In genomic region chr1:168640184-168640583, GRCh38 we compare ENCODE assay signal across 25 cellular contexts.
"Had no signal": no experiment of that assay in that cellular context is flagged by ENCODE, and none has a peak within 500 bp of the region (broad histone marks: within the 10 kb centered on the region; RNA-seq: fewer than 3 reads in every experiment).

No MANE protein-coding gene starts in this region.

- FAIRE-seq: endometrium, islet of Langerhans, keratinocyte had no signal

- H3K27ac ChIP-seq: colonic mucosa, epithelial cell of prostate, esophagus squamous epithelium, gastrocnemius medialis, heart right ventricle, left lung, lower lobe of right lung had no signal

- H3K27me3 ChIP-seq: colonic mucosa, esophagus squamous epithelium, gastrocnemius medialis, heart right ventricle, left lung had no signal

- H3K36me3 ChIP-seq: colonic mucosa, esophagus squamous epithelium, gastrocnemius medialis, heart right ventricle, left lung, lower lobe of right lung had no signal

- H3K9me3 ChIP-seq: colonic mucosa, esophagus squamous epithelium, gastrocnemius medialis, heart right ventricle, left lung, lower lobe of right lung, mucosa of descending colon had no signal

- H3K4me3 ChIP-seq: colonic mucosa, esophagus squamous epithelium, gastrocnemius medialis, heart right ventricle, left lung, lower lobe of right lung, mucosa of descending colon had no signal

- H3K4me1 ChIP-seq: colonic mucosa had no signal

- DNase-seq: colonic mucosa; cortex of kidney; effector CD8-positive, alpha-beta T cell; effector memory CD8-positive, alpha-beta T cell; endodermal cell; erythroblast; esophagus squamous epithelium; foreskin fibroblast; foreskin melanocyte; gastrocnemius medialis; glutamatergic neuron; head of caudate nucleus; heart right ventricle; hippocampal formation; left cardiac atrium; left lung; left ventricle myocardium superior; lower lobe of right lung; mesenchymal stem cell; mucosa of descending colon had no signal

- ATAC-seq: effector memory CD8-positive, alpha-beta T cell; esophagus mucosa; gastrocnemius medialis; heart right ventricle; left cardiac atrium; left lung; left ventricle myocardium superior; lower lobe of right lung; mucosa of descending colon had no signal
